Comparison of ENCODE assay signal across 29 cellular contexts in the genomic region with DNA sequence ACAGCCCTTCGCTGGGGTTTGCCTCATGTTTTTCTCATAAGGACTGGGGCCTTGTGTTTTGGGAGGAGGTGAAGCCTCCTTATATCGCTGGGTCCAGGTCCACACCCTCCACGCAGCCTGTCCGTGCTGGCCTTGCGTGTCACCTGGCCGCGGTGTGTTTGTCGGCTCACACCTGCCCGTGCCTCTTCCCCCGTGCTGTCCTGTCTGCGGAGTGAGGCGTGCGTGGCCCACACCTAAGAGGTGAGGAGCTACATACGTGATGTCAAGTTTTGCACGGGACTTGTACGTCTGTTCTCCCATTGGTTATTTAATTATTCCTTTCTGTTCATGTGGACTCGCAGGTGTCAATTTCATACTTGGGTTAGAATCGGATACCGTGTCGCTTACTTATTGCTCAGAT.
"Had no signal": no experiment of that assay in that cellular context is flagged by ENCODE, and none has a peak within 500 bp of the region (broad histone marks: within the 10 kb centered on the region; RNA-seq: fewer than 3 reads in every experiment).

No MANE protein-coding gene starts in this region.

- ATAC-seq: activated CD4-positive, CD25-positive, alpha-beta regulatory T cell treated with anti-CD3 and anti-CD28 coated beads, Interleukin-2, amount 50 U/mL, for 24 hours; activated naive CD4-positive, alpha-beta T cell treated with anti-CD3 and anti-CD28 coated beads, Interleukin-2, amount 50 U/mL, for 72 hours; activated T-cell treated with anti-CD3 and anti-CD28 coated beads, Interleukin-2, amount 50 U/mL, for 72 hours; esophagus mucosa; heart left ventricle had no signal

- H3K4me1 ChIP-seq: ascending aorta, breast epithelium, heart left ventricle had no signal

- H3K27me3 Mint-ChIP-seq: activated B cell treated with CpG ODN at 0.5 μM for 24 hours; activated CD4-positive, alpha-beta memory T cell treated with anti-CD3 and anti-CD28 coated beads, Interleukin-2, amount 10 ng/mL, durations not matched to agents 7 days and 5 days; activated CD4-positive, alpha-beta T cell treated with anti-CD3 and anti-CD28 coated beads, Interleukin-2, amount 10 ng/mL, durations not matched to agents 24 days and 14 days; activated naive CD4-positive, alpha-beta T cell treated with anti-CD3 and anti-CD28 coated beads, Interleukin-2, amount 10 ng/mL, durations not matched to agents 7 days and 5 days; activated naive CD8-positive, alpha-beta T cell treated with anti-CD3 and anti-CD28 coated beads, Interleukin-2, amount 10 ng/mL, durations not matched to agents 7 days and 5 days; activated T-cell treated with anti-CD3 and anti-CD28 coated beads, Interleukin-2, amount 50 U/mL, for 24 hours; brain; central memory CD8-positive, alpha-beta T cell had no signal

- H3K4me3 Mint-ChIP-seq: activated B cell treated with CpG ODN at 0.5 μM for 24 hours; activated CD4-positive, alpha-beta memory T cell treated with anti-CD3 and anti-CD28 coated beads, Interleukin-2, amount 10 ng/mL, durations not matched to agents 7 days and 5 days; activated CD4-positive, alpha-beta T cell treated with anti-CD3 and anti-CD28 coated beads, Interleukin-2, amount 10 ng/mL, durations not matched to agents 24 days and 14 days; activated naive CD4-positive, alpha-beta T cell treated with anti-CD3 and anti-CD28 coated beads, Interleukin-2, amount 10 ng/mL, durations not matched to agents 7 days and 5 days; activated naive CD8-positive, alpha-beta T cell treated with anti-CD3 and anti-CD28 coated beads, Interleukin-2, amount 10 ng/mL, durations not matched to agents 7 days and 5 days; activated T-cell treated with anti-CD3 and anti-CD28 coated beads, Interleukin-2, amount 50 U/mL, for 24 hours; activated T-cell treated with anti-CD3 and anti-CD28 coated beads, Interleukin-2, amount 50 U/mL, for 72 hours; brain; central memory CD8-positive, alpha-beta T cell; dendritic cell treated with granulocyte-macrophage colony-stimulating factor and Interleukin-4, amounts not matched to agents 40 ng/mL and 50 ng/mL, for 4 days; endodermal cell had no signal

- FAIRE-seq: frontal cortex had no signal

- H3K27ac Mint-ChIP-seq: activated B cell treated with CpG ODN at 0.5 μM for 24 hours; activated CD4-positive, alpha-beta memory T cell treated with anti-CD3 and anti-CD28 coated beads, Interleukin-2, amount 10 ng/mL, durations not matched to agents 7 days and 5 days; activated CD4-positive, alpha-beta T cell treated with anti-CD3 and anti-CD28 coated beads, Interleukin-2, amount 10 ng/mL, durations not matched to agents 24 days and 14 days; activated naive CD4-positive, alpha-beta T cell treated with anti-CD3 and anti-CD28 coated beads, Interleukin-2, amount 10 ng/mL, durations not matched to agents 7 days and 5 days; activated naive CD4-positive, alpha-beta T cell treated with anti-CD3 and anti-CD28 coated beads, Interleukin-2, amount 50 U/mL, for 72 hours; activated naive CD8-positive, alpha-beta T cell treated with anti-CD3 and anti-CD28 coated beads, Interleukin-2, amount 10 ng/mL, durations not matched to agents 7 days and 5 days; activated T-cell treated with anti-CD3 and anti-CD28 coated beads, Interleukin-2, amount 50 U/mL, for 24 hours; activated T-cell treated with anti-CD3 and anti-CD28 coated beads, Interleukin-2, amount 50 U/mL, for 72 hours; brain; dendritic cell treated with granulocyte-macrophage colony-stimulating factor and Interleukin-4, amounts not matched to agents 40 ng/mL and 50 ng/mL, for 4 days; endodermal cell had no signal

- H3K4me3 ChIP-seq: ascending aorta, breast epithelium, coronary artery, heart left ventricle had no signal

- DNase-seq: activated B cell treated with CpG ODN at 0.5 μM for 24 hours; activated CD4-positive, alpha-beta memory T cell treated with anti-CD3 and anti-CD28 coated beads, Interleukin-2, amount 10 ng/mL, durations not matched to agents 7 days and 5 days; activated CD4-positive, alpha-beta T cell treated with anti-CD3 and anti-CD28 coated beads, Interleukin-2, amount 10 ng/mL, durations not matched to agents 24 days and 14 days; activated CD4-positive, alpha-beta T cell treated with anti-CD3 and anti-CD28 coated beads, Interleukin-2, amount 50 U/mL, for 4 hours; activated CD8-positive, alpha-beta memory T cell treated with anti-CD3 and anti-CD28 coated beads, Interleukin-2, amount 50 U/mL, for 48 hours; activated gamma-delta T cell; activated naive CD4-positive, alpha-beta T cell; activated naive CD4-positive, alpha-beta T cell treated with anti-CD3 and anti-CD28 coated beads, Interleukin-2, amount 10 ng/mL, durations not matched to agents 7 days and 5 days; activated naive CD8-positive, alpha-beta T cell treated with anti-CD3 and anti-CD28 coated beads, Interleukin-2, amount 10 ng/mL, durations not matched to agents 7 days and 5 days; activated T-cell treated with anti-CD3 and anti-CD28 coated beads for 4 hours; activated T-cell treated with anti-CD3 and anti-CD28 coated beads, Interleukin-2, amount 50 U/mL, for 24 hours; activated T-cell treated with anti-CD3 and anti-CD28 coated beads, Interleukin-2, amount 50 U/mL, for 72 hours; dorsolateral prefrontal cortex; effector memory CD4-positive, alpha-beta T cell; endodermal cell; foreskin fibroblast; glutamatergic neuron; T-helper 2 cell had no signal

- H3K4me1 Mint-ChIP-seq: activated B cell treated with CpG ODN at 0.5 μM for 24 hours; activated CD4-positive, alpha-beta memory T cell treated with anti-CD3 and anti-CD28 coated beads, Interleukin-2, amount 10 ng/mL, durations not matched to agents 7 days and 5 days; activated CD4-positive, alpha-beta T cell treated with anti-CD3 and anti-CD28 coated beads, Interleukin-2, amount 10 ng/mL, durations not matched to agents 24 days and 14 days; activated naive CD4-positive, alpha-beta T cell treated with anti-CD3 and anti-CD28 coated beads, Interleukin-2, amount 10 ng/mL, durations not matched to agents 7 days and 5 days; activated naive CD8-positive, alpha-beta T cell treated with anti-CD3 and anti-CD28 coated beads, Interleukin-2, amount 10 ng/mL, durations not matched to agents 7 days and 5 days; endodermal cell had no signal

- H3K27ac ChIP-seq: ascending aorta, breast epithelium, coronary artery, heart left ventricle had no signal

- H3K36me3 ChIP-seq: ascending aorta, breast epithelium, heart left ventricle had no signal

- H3K27me3 ChIP-seq: ascending aorta, breast epithelium, dorsolateral prefrontal cortex, heart left ventricle had no signal
